17 cellular contexts compared by ENCODE assay signal in the genomic region with DNA sequence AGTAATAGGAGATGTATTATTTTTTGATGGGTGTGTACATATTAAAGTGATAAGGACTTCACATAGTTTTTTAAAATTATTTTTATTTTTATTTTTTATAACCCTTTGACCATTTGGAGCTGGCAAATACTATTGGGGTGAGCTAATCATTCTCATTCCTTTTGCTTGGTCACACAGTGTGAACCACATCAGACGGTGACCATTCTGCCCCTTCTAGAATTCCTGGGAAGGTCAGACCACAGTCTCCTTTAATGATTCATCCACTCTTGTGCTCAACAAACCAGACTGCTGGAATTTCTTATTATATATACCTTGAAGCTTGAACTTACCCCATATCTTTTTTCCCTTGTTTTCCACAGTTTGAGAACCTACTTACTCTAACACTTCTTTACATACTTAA. TPM values are rescaled to one million over a fixed set of nuclear protein-coding genes. Genes with fewer than 3 reads are reported as not detected.
DNase-seq lines count a peak whose midpoint lies in the region; ATAC-seq and TF ChIP-seq lines count a peak whose summit lies in the region.
"Had no signal": no experiment of that assay in that cellular context is flagged by ENCODE, and none has a peak within 500 bp of the region (broad histone marks: within the 10 kb centered on the region; RNA-seq: fewer than 3 reads in every experiment).

No MANE protein-coding gene starts in this region.

- TF ChIP-seq CTCF in astrocyte of the spinal cord (IDR thresholded peaks at IDR 0.05; ENCODE audit: low read depth, low read length) = no peak

- in situ Hi-C loops in astrocyte of the spinal cord (cut with HindIII; ENCODE audit: low sequenced_read_pairs) = no loop called here

- DNase-seq in AG08395 (ENCODE audit: low spot score) (peak; percentile 82), HT1080 (ENCODE audit: low read depth) (peak; percentile 79), astrocyte of the spinal cord (ENCODE audit: low read depth, low spot score) (peak; percentile 91), kidney tubule cell (ENCODE audit: low spot score) (peak; percentile 95), NCI-H1694 treated with DMSO at 0.1 percent for 48 hours (lab: John Stamatoyannopoulos, UW) (no peak), SKM-1 (lab: John Stamatoyannopoulos, UW; ENCODE audit: unreplicated experiment) (no peak), NCI-H128 (lab: John Stamatoyannopoulos, UW; ENCODE audit: unreplicated experiment) (no peak)
- DNase-seq: activated CD8-positive, alpha-beta memory T cell treated with anti-CD3 and anti-CD28 coated beads, Interleukin-2, amount 10 ng/mL, durations not matched to agents 7 days and 5 days; adrenal gland; BE2C; MV-4-11; NCI-H82; T-helper 2 cell had no signal

- H3K4me3 ChIP-seq in astrocyte of the spinal cord (ENCODE audit: low read depth, low read length) = no peak overlapping the region
- H3K4me3 ChIP-seq: adrenal gland had no signal

- ATAC-seq in GM18858 (IDR thresholded peaks at IDR 0.05; ENCODE audit: unreplicated experiment) = no peak
- ATAC-seq: activated CD8-positive, alpha-beta memory T cell treated with anti-CD3 and anti-CD28 coated beads, Interleukin-2, amount 10 ng/mL, durations not matched to agents 7 days and 5 days had no signal

RNA-seq across cellular contexts. Expression of a gene that starts 23.9 kb away (rescaled TPM):
- total RNA-seq in HT1080 (2014; rRNA removed; shearing (Covaris generic)) = not detected in 2 replicates
- polyA plus RNA-seq in HT1080 (2015; cell fraction: cytosol; rRNA removed) = not detected in 2 replicates
- polyA plus RNA-seq in HT1080 (2015; cell fraction: nucleus; rRNA removed) = not detected in 2 replicates
- total RNA-seq: activated CD8-positive, alpha-beta memory T cell treated with anti-CD3 and anti-CD28 coated beads, Interleukin-2, amount 10 ng/mL, durations not matched to agents 7 days and 5 days; adrenal gland; pulmonary artery endothelial cell; urinary bladder had no signal
- polyA plus RNA-seq: adrenal gland, esophagus, urinary bladder had no signal

Comparison
In these comparisons a context has a peak if more than half of its experiments do, and no peak if none do; other contexts are left out.
1. DNase-seq: peak in AG08395 (single experiment), HT1080 (single experiment), astrocyte of the spinal cord (single experiment) and kidney tubule cell (single experiment); none in NCI-H1694 treated with DMSO at 0.1 percent for 48 hours (single experiment), SKM-1 (single experiment) and NCI-H128 (single experiment).